In genomic region chrX:38335382-38335781, GRCh38 we compare ENCODE assay signal across 13 cellular contexts. TPM values are rescaled to one million over a fixed set of nuclear protein-coding genes. Genes with fewer than 3 reads are reported as not detected.
DNase-seq lines count a peak whose midpoint lies in the region; ATAC-seq and TF ChIP-seq lines count a peak whose summit lies in the region.
"Had no signal": no experiment of that assay in that cellular context is flagged by ENCODE, and none has a peak within 500 bp of the region (broad histone marks: within the 10 kb centered on the region; RNA-seq: fewer than 3 reads in every experiment).

No MANE protein-coding gene starts in this region.

- intact Hi-C loops in right lobe of liver (cut with DNase I): no loop called here
- intact Hi-C loops in PC-9 (cut with micrococcal nuclease; ENCODE audit: unreplicated experiment): no loop called here

- POLR2A ChIA-PET in PC-9 (lab: Charles Lee; ENCODE audit: unreplicated experiment): no interaction called here

- H3K27ac ChIP-seq in C4-2B (no peak overlapping the region), brain microvascular endothelial cell (no peak overlapping the region), right lobe of liver (no peak overlapping the region), PC-9 (no peak overlapping the region)

- H3K4me2 ChIP-seq in PC-9: no peak overlapping the region
- H3K4me2 ChIP-seq: smooth muscle cell had no signal

- TF ChIP-seq POLR2A in right lobe of liver (IDR thresholded peaks at IDR 0.05): no peak

- H3F3A ChIP-seq in PC-9 (ENCODE audit: insufficient read depth, low read depth): no peaks in the 10 kb centered on the region

- no peaks in the 10 kb centered on the region for H4K20me1 ChIP-seq in PC-9 (ENCODE audit: insufficient read depth)

- no peak overlapping the region for H3K4me3 ChIP-seq in brain microvascular endothelial cell (ENCODE audit: low read depth, low read length)
- no peak overlapping the region for H3K4me3 ChIP-seq in right lobe of liver
- no peak overlapping the region for H3K4me3 ChIP-seq in PC-9
- H3K4me3 ChIP-seq: smooth muscle cell had no signal

- CTCF ChIA-PET in PC-9 (lab: Charles Lee): no interaction called here

- no TSS peak for BruUV-seq in PC-9 (replicated peaks; lab: Mats Ljungman, UMichigan)

- ATAC-seq in right lobe of liver (peak; percentile 68 to 77 (median 74)), GM19351 (IDR thresholded peaks at IDR 0.05; ENCODE audit: unreplicated experiment) (no peak)
- ATAC-seq: activated T-cell treated with anti-CD3 and anti-CD28 coated beads, Interleukin-2, amount 50 U/mL, for 72 hours had no signal

- H3K36me3 ChIP-seq in brain microvascular endothelial cell (replicated peaks) (no peaks in the 10 kb centered on the region), right lobe of liver (no peaks in the 10 kb centered on the region), PC-9 (ENCODE audit: low read depth) (no peaks in the 10 kb centered on the region)

- TF ChIP-seq CTCF in C4-2B (conservative IDR thresholded peaks at IDR 0.05) (peak; percentile 23), LNCAP (IDR thresholded peaks at IDR 0.05) (peak; percentile 46; the same call in 1 of the 2 replicates), brain microvascular endothelial cell (IDR thresholded peaks at IDR 0.05; ENCODE audit: low read depth, low read length, missing control alignments) (peak; percentile 47), right lobe of liver (IDR thresholded peaks at IDR 0.05) (peak; percentile 31 to 50 (median 44)), PC-9 (conservative IDR thresholded peaks at IDR 0.05) (no peak)

- H3K9me3 ChIP-seq in right lobe of liver (no peaks in the 10 kb centered on the region), PC-9 (ENCODE audit: insufficient read depth, low read depth) (no peaks in the 10 kb centered on the region)

- DNase-seq in brain microvascular endothelial cell (no peak), right lobe of liver (no peak), PC-9 (no peak)
- DNase-seq in stimulated activated CD4-positive, alpha-beta T cell treated with anti-CD3 and anti-CD28 coated beads, Interleukin-4, amount 100 ng/mL, for 1 hour: no peak
- DNase-seq: activated CD4-positive, alpha-beta T cell treated with anti-CD3 and anti-CD28 coated beads for 4 hours; activated T-cell treated with anti-CD3 and anti-CD28 coated beads, Interleukin-2, amount 50 U/mL, for 72 hours; endodermal cell; NCI-H2029 treated with DMSO at 0.1 percent for 48 hours had no signal

- in situ Hi-C loops in brain microvascular endothelial cell (cut with HindIII; ENCODE audit: low pct_ligation_motif_present, low sequenced_read_pairs): no loop called here

- H3K27me3 ChIP-seq in brain microvascular endothelial cell (replicated peaks): no peaks in the 10 kb centered on the region
- no peaks in the 10 kb centered on the region for H3K27me3 ChIP-seq in right lobe of liver
- no peaks in the 10 kb centered on the region for H3K27me3 ChIP-seq in PC-9 (ENCODE audit: insufficient read depth, low read depth)

- no peak overlapping the region for H2AFZ ChIP-seq in PC-9

- H3K9me2 ChIP-seq in PC-9 (ENCODE audit: insufficient read depth): no peaks in the 10 kb centered on the region

- peaks cover 0 to 7% (median 0%) of the 10 kb centered on the region in 4 donors for H3K4me1 ChIP-seq in right lobe of liver
- no peaks in the 10 kb centered on the region for H3K4me1 ChIP-seq in PC-9 (replicated peaks; ENCODE audit: insufficient read depth)

- H3K79me2 ChIP-seq in PC-9 (ENCODE audit: low read depth): no peaks in the 10 kb centered on the region

RNA-seq across cellular contexts. Expression of gene RPGR, which starts 8.1 kb away (rescaled TPM):
- total RNA-seq in right lobe of liver (10 to 100 TPM in 1 of 6 experiments, 1 to 10 TPM in 5; 1.9 to 14.1 (median 3.6) TPM), PC-9 (2021) (not detected in 2 replicates)

RNA-seq across cellular contexts. Expression of gene OTC, which starts 17.0 kb away (rescaled TPM):
- total RNA-seq in right lobe of liver (100 to 1,000 TPM in 2 of 6 experiments, 10 to 100 TPM in 4; 84.6 to 212 (median 95.5) TPM), PC-9 (2021) (not detected in 2 replicates)
- total RNA-seq: activated T-cell treated with anti-CD3 and anti-CD28 coated beads, Interleukin-2, amount 50 U/mL, for 72 hours; endodermal cell; lower leg skin; smooth muscle cell had no signal

Comparison
In these comparisons a context has a peak if more than half of its experiments do, and no peak if none do; other contexts are left out.
1. RNA of gene OTC, which starts 17.0 kb away (total RNA-seq): 84.6 to 212 TPM in right lobe of liver; not detected in PC-9; every median in the first group is over 10 times any median in the second.